Comparison of ENCODE assay signal across 28 cellular contexts in the genomic region with DNA sequence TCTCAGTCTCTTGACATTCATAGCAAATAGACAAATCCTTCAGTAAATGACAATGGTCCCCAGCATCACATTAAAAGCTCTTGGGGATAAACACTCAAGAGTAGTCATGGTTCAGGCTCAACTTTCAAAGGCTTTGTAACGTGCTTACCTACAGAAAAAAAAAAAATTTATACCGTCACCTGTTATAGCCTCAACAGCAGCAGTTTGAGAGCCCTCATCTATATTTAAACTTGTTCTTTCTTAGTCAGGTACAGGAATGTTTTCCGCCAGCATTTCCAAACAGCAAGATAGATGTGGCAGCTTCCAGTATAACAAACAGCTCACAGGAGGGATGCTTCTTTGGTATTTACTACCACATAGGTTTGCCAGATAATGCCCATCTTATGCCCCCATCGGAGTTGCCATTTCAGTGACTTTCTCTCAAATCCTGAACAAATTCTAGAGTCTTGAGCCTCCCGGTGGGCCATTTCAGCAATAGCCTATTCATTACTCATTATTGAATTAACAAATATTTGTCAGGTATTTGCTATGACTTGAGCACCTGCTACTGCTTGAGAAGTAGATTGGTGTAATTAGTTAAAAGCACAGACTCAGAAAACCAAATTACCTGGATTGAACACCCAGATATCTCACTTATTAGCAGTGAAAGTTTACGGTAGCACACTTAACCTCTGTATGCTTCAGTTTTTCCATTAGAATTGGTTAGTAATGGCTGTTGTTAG.
"Had no signal": no experiment of that assay in that cellular context is flagged by ENCODE, and none has a peak within 500 bp of the region (broad histone marks: within the 10 kb centered on the region; RNA-seq: fewer than 3 reads in every experiment).

No MANE protein-coding gene starts in this region.

- H3K27me3 ChIP-seq: SJCRH30 had no signal

- ATAC-seq: activated CD4-positive, alpha-beta T cell treated with anti-CD3 and anti-CD28 coated beads for 36 hours; activated CD8-positive, alpha-beta T cell treated with anti-CD3 and anti-CD28 coated beads, Interleukin-2, amount 10 ng/mL, durations not matched to agents 7 days and 5 days; activated naive CD8-positive, alpha-beta T cell treated with anti-CD3 and anti-CD28 coated beads, Interleukin-2, amount 50 U/mL, for 24 hours; Panc1 had no signal

- H3K9me3 ChIP-seq: SJCRH30 had no signal

- H3K27ac Mint-ChIP-seq: activated CD4-positive, alpha-beta T cell treated with anti-CD3 and anti-CD28 coated beads for 36 hours; activated CD4-positive, alpha-beta T cell treated with anti-CD3 and anti-CD28 coated beads, Interleukin-2, amount 10 ng/mL, durations not matched to agents 7 days and 5 days; activated CD8-positive, alpha-beta T cell treated with anti-CD3 and anti-CD28 coated beads, Interleukin-2, amount 10 ng/mL, durations not matched to agents 7 days and 5 days; activated naive CD4-positive, alpha-beta T cell treated with anti-CD3 and anti-CD28 coated beads, Interleukin-2, amount 10 ng/mL, durations not matched to agents 7 days and 5 days; activated naive CD8-positive, alpha-beta T cell; activated naive CD8-positive, alpha-beta T cell treated with anti-CD3 and anti-CD28 coated beads, Interleukin-2, amount 50 U/mL, for 24 hours; activated T-cell treated with anti-CD3 and anti-CD28 coated beads, Interleukin-2, amount 50 U/mL, for 24 hours; activated T-helper 1 cell treated with anti-CD3 and anti-CD28 coated beads, Interleukin-12 subunit alpha, Interleukin-12 subunit beta, Interleukin-2, Interleukin-4 antibody, amounts not matched to agents 30 ng/mL and 10 ng/mL and 1 ng/mL, durations not matched to agents 14 hours and 24 hours and 36 hours; brain; T-helper 2 cell treated with Interferon-gamma antibody and Interleukin-4, amounts not matched to agents 5 μg/mL and 100 μg/mL, for 36 hours had no signal

- H3K4me1 Mint-ChIP-seq: activated CD4-positive, alpha-beta T cell treated with anti-CD3 and anti-CD28 coated beads for 36 hours; activated CD4-positive, alpha-beta T cell treated with anti-CD3 and anti-CD28 coated beads, Interleukin-2, amount 10 ng/mL, durations not matched to agents 7 days and 5 days; activated naive CD4-positive, alpha-beta T cell treated with anti-CD3 and anti-CD28 coated beads, Interleukin-2, amount 10 ng/mL, durations not matched to agents 7 days and 5 days; activated naive CD8-positive, alpha-beta T cell treated with anti-CD3 and anti-CD28 coated beads, Interleukin-2, amount 50 U/mL, for 24 hours; brain had no signal

- H3K4me3 Mint-ChIP-seq: activated CD4-positive, alpha-beta T cell treated with anti-CD3 and anti-CD28 coated beads for 36 hours; activated CD4-positive, alpha-beta T cell treated with anti-CD3 and anti-CD28 coated beads, Interleukin-2, amount 10 ng/mL, durations not matched to agents 7 days and 5 days; activated CD8-positive, alpha-beta T cell treated with anti-CD3 and anti-CD28 coated beads, Interleukin-2, amount 10 ng/mL, durations not matched to agents 7 days and 5 days; activated naive CD4-positive, alpha-beta T cell treated with anti-CD3 and anti-CD28 coated beads, Interleukin-2, amount 10 ng/mL, durations not matched to agents 7 days and 5 days; activated naive CD8-positive, alpha-beta T cell; activated naive CD8-positive, alpha-beta T cell treated with anti-CD3 and anti-CD28 coated beads, Interleukin-2, amount 50 U/mL, for 24 hours; activated T-cell treated with anti-CD3 and anti-CD28 coated beads, Interleukin-2, amount 50 U/mL, for 24 hours; activated T-helper 1 cell treated with anti-CD3 and anti-CD28 coated beads, Interleukin-12 subunit alpha, Interleukin-12 subunit beta, Interleukin-2, Interleukin-4 antibody, amounts not matched to agents 30 ng/mL and 10 ng/mL and 1 ng/mL, durations not matched to agents 14 hours and 24 hours and 36 hours; brain; T-helper 2 cell treated with Interferon-gamma antibody and Interleukin-4, amounts not matched to agents 5 μg/mL and 100 μg/mL, for 36 hours had no signal

- H3K36me3 ChIP-seq: SJCRH30 had no signal

- H3K9me3 Mint-ChIP-seq: activated naive CD4-positive, alpha-beta T cell treated with anti-CD3 and anti-CD28 coated beads, Interleukin-2, amount 10 ng/mL, durations not matched to agents 7 days and 5 days; activated naive CD8-positive, alpha-beta T cell treated with anti-CD3 and anti-CD28 coated beads, Interleukin-2, amount 50 U/mL, for 24 hours; activated T-cell treated with anti-CD3 and anti-CD28 coated beads, Interleukin-2, amount 50 U/mL, for 24 hours; activated T-helper 1 cell treated with anti-CD3 and anti-CD28 coated beads, Interleukin-12 subunit alpha, Interleukin-12 subunit beta, Interleukin-2, Interleukin-4 antibody, amounts not matched to agents 30 ng/mL and 10 ng/mL and 1 ng/mL, durations not matched to agents 14 hours and 24 hours and 36 hours; T-helper 2 cell treated with Interferon-gamma antibody and Interleukin-4, amounts not matched to agents 5 μg/mL and 100 μg/mL, for 36 hours had no signal

- H3K27me3 Mint-ChIP-seq: activated CD4-positive, alpha-beta T cell treated with anti-CD3 and anti-CD28 coated beads for 36 hours; activated CD4-positive, alpha-beta T cell treated with anti-CD3 and anti-CD28 coated beads, Interleukin-2, amount 10 ng/mL, durations not matched to agents 7 days and 5 days; activated naive CD4-positive, alpha-beta T cell treated with anti-CD3 and anti-CD28 coated beads, Interleukin-2, amount 10 ng/mL, durations not matched to agents 7 days and 5 days had no signal

- H3K4me3 ChIP-seq: SJCRH30, SK-N-MC had no signal

- H3K27ac ChIP-seq: KMS-11, SJCRH30, SK-N-MC had no signal

- DNase-seq: activated CD4-positive, alpha-beta T cell treated with anti-CD3 and anti-CD28 coated beads for 36 hours; activated CD4-positive, alpha-beta T cell treated with anti-CD3 and anti-CD28 coated beads, Interleukin-2, amount 10 ng/mL, durations not matched to agents 7 days and 5 days; activated CD4-positive, alpha-beta T cell treated with anti-CD3 and anti-CD28 coated beads, Interleukin-2, amount 50 U/mL, for 48 hours; activated CD8-positive, alpha-beta T cell treated with anti-CD3 and anti-CD28 coated beads, Interleukin-2, amount 10 ng/mL, durations not matched to agents 7 days and 5 days; activated effector memory CD4-positive, alpha-beta T cell treated with Interleukin-2 at 50 U/mL for 16 hours; activated naive CD4-positive, alpha-beta T cell treated with anti-CD3 and anti-CD28 coated beads, Interleukin-2, amount 10 ng/mL, durations not matched to agents 7 days and 5 days; activated naive CD8-positive, alpha-beta T cell treated with anti-CD3 and anti-CD28 coated beads, Interleukin-2, amount 50 U/mL, for 24 hours; activated T-cell treated with anti-CD3 and anti-CD28 coated beads, Interleukin-2, amount 50 U/mL, for 24 hours; anterior cingulate cortex; caudate nucleus; cerebellar nuclear complex; MM.1S; MV-4-11; NCI-H1092 treated with DMSO at 0.1 percent for 48 hours; NCI-H1417 treated with DMSO at 0.1 percent for 48 hours; NCI-H2029; NCI-H2171; NCI-H2227 treated with DMSO at 0.1 percent for 48 hours; NCI-H524 treated with DMSO at 0.1 percent for 48 hours; SHP77; SJCRH30 had no signal

- H3K36me3 Mint-ChIP-seq: activated naive CD4-positive, alpha-beta T cell treated with anti-CD3 and anti-CD28 coated beads, Interleukin-2, amount 10 ng/mL, durations not matched to agents 7 days and 5 days; activated naive CD8-positive, alpha-beta T cell; brain had no signal
